ENCODE assay signal across 16 cellular contexts in the genomic region with DNA sequence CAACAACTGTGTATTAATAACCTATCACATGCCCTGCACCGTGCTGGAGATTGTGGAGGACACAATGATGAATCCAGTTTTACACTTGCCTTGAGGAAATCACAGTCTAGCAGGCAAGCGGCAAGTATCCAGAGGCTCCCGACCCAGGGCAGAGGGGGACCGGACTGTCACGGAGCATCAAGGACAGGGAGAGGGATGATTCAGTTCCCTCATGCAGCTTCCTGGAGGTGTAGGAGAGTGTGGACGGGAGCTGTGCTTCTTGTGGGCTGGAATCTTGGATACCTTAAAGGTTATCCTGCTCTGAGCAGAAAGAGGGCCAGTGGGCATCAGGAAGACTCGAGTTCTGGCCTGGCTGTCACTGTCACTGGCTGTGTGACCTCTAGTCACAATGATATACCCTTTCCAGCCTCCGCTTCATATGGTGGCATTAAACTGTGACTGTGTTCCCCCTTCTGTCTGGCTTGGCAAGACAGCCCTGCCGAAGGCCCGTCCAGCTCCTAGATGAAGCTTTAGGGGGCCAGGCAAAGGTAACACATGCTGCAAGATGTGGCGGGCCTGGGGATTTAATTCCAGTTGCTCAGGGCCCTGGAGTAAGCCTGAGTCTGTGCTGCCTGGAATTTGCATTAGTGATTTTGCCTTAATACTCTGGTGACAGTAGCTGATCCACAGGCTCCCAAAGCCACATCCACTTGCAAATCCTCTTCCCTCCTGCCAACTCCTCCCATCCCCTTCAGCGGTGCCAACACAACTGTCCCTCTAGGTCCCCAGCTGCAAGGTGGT.
A peak's percentile ranks its signal among the peaks of the same experiment; 100 is the strongest.
DNase-seq lines count a peak whose midpoint lies in the region; ATAC-seq and TF ChIP-seq lines count a peak whose summit lies in the region.
"Had no signal": no experiment of that assay in that cellular context is flagged by ENCODE, and none has a peak within 500 bp of the region (broad histone marks: within the 10 kb centered on the region; RNA-seq: fewer than 3 reads in every experiment).

No MANE protein-coding gene starts in this region.

- H4K8ac ChIP-seq in H9 (replicated peaks; ENCODE audit: insufficient read length, low read depth, low read length): no peak overlapping the region
- H4K8ac ChIP-seq in mesenchymal stem cell (ENCODE audit: low read length): no peak overlapping the region

- H2AFZ ChIP-seq in H9 (ENCODE audit: low read length) (no peak overlapping the region), mesenchymal stem cell (ENCODE audit: low read depth, low read length) (no peak overlapping the region)

- no peaks in the 10 kb centered on the region for H3K27me3 ChIP-seq in H9 (ENCODE audit: insufficient read depth, low read length)
- H3K27me3 ChIP-seq in mesenchymal stem cell (ENCODE audit: control insufficient read depth in 1 of 2, insufficient read depth in 1 of 2, low read length in 2 of 2): peaks cover 27 to 61% of the 10 kb centered on the region in 2 experiments
- H3K27me3 ChIP-seq in psoas muscle (ENCODE audit: insufficient read depth in 3 of 3, low read length in 2 of 3): peaks cover 0 to 5% (median 3%) of the 10 kb centered on the region in 3 donors
- H3K27me3 ChIP-seq: BLaER1 had no signal

- no peaks in the 10 kb centered on the region for H3K36me3 ChIP-seq in mesenchymal stem cell (ENCODE audit: control insufficient read depth in 1 of 2, insufficient read depth in 2 of 2, low read depth in 1 of 2, low read length in 2 of 2)
- H3K36me3 ChIP-seq in psoas muscle (ENCODE audit: insufficient read depth in 1 of 2, low read depth in 1 of 2): no peaks in the 10 kb centered on the region
- H3K36me3 ChIP-seq: BLaER1 had no signal

- WGBS in H9 (ENCODE audit: extremely low coverage, insufficient read length, low lambda C conversion rate): no CpG with 5 or more reads among the region's 12 CpGs
- WGBS in mesenchymal stem cell: 83% methylated on average over 12 of the region's 12 CpGs
- WGBS in psoas muscle, 3 donors: 85 to 88% (median 85%) methylated on average over 12 of the region's 12 CpGs

- H2BK20ac ChIP-seq in H9 (ENCODE audit: low read depth, low read length, poor library complexity, severe bottlenecking): no peak overlapping the region

- peak overlapping the region in 2 of 3 experiments; percentile 32 to 65; a peak in 1 of 7 replicates for H3K27ac Mint-ChIP-seq in H9
- H3K27ac Mint-ChIP-seq: CD4-positive, alpha-beta memory T cell had no signal

- H4K20me1 ChIP-seq in H9 (ENCODE audit: control insufficient read depth, insufficient read depth, insufficient read length): no peaks in the 10 kb centered on the region
- H4K20me1 ChIP-seq: BLaER1 had no signal

- DNase-seq in H9 (no peak), SK-MEL-5 (ENCODE audit: low read depth, low spot score) (peak; percentile 26), left ventricle myocardium superior (no peak), posterior vena cava (ENCODE audit: low spot score) (peak; percentile 50), NCI-H2107 treated with DMSO at 0.1 percent for 48 hours (lab: John Stamatoyannopoulos, UW; ENCODE audit: unreplicated experiment) (no peak), SW 1271 (lab: John Stamatoyannopoulos, UW) (no peak), mesenchymal stem cell (no peak), psoas muscle (no peak)
- DNase-seq: CD4-positive, alpha-beta memory T cell; DMS79; MM.1S; NCI-H1105; NCI-H2081 treated with DMSO at 0.1 percent for 48 hours; PC-3; RPMI8226 had no signal

- no peaks in the 10 kb centered on the region for H3K36me3 Mint-ChIP-seq in H9 (ENCODE audit: insufficient read depth in 1 of 3, low read depth in 3 of 3)
- H3K36me3 Mint-ChIP-seq: CD4-positive, alpha-beta memory T cell had no signal

- no peak overlapping the region for H3K4me3 ChIP-seq in mesenchymal stem cell (ENCODE audit: insufficient read depth in 1 of 2, low read depth in 1 of 2, low read length in 2 of 2)
- H3K4me3 ChIP-seq in psoas muscle: no peak overlapping the region
- H3K4me3 ChIP-seq: BLaER1 had no signal

- no peak for TF ChIP-seq CTCF in H9 (conservative IDR thresholded peaks at IDR 0.05)
- no peak for TF ChIP-seq CTCF in psoas muscle (IDR thresholded peaks at IDR 0.05)

- H3K4me2 ChIP-seq in H9 (ENCODE audit: insufficient read depth, insufficient read length, low read length) (no peak overlapping the region), mesenchymal stem cell (ENCODE audit: low read length, poor library complexity, severe bottlenecking) (no peak overlapping the region)
- H3K4me2 ChIP-seq: BLaER1 had no signal

- H3K4me1 ChIP-seq in H9 (ENCODE audit: insufficient read depth, low read length): no peaks in the 10 kb centered on the region
- peaks cover 6% of the 10 kb centered on the region for H3K4me1 ChIP-seq in mesenchymal stem cell (ENCODE audit: control insufficient read depth, insufficient read depth, low read depth, low read length)
- no peaks in the 10 kb centered on the region for H3K4me1 ChIP-seq in psoas muscle
- H3K4me1 ChIP-seq: BLaER1 had no signal

- in situ Hi-C loops in SK-MEL-5 (cut with HindIII; ENCODE audit: low pct_unique_long_range_greater_than_20kb, low sequenced_read_pairs): no loop called here

- H3K23ac ChIP-seq in H9 (ENCODE audit: insufficient read length, low read depth, low read length) (no peak overlapping the region), mesenchymal stem cell (ENCODE audit: low read length in 2 of 2) (no peak overlapping the region)

- peaks cover 14 to 26% of the 10 kb centered on the region in 2 experiments for H3K4me1 Mint-ChIP-seq in H9
- H3K4me1 Mint-ChIP-seq: CD4-positive, alpha-beta memory T cell had no signal

- peak; percentile 43 for ATAC-seq in left ventricle myocardium superior
- no peak for ATAC-seq in psoas muscle
- ATAC-seq: PC-3 had no signal

- H3K18ac ChIP-seq in H9 (ENCODE audit: insufficient read length, low read depth, low read length) (no peak overlapping the region), mesenchymal stem cell (ENCODE audit: low read depth in 1 of 2, low read length in 2 of 2) (no peak overlapping the region)

- no peak overlapping the region for H4K91ac ChIP-seq in H9 (ENCODE audit: insufficient read length, low read depth, low read length)
- H4K91ac ChIP-seq in mesenchymal stem cell (ENCODE audit: low read length): no peak overlapping the region

- no peak overlapping the region for H2BK12ac ChIP-seq in H9 (ENCODE audit: insufficient read length, low read depth, low read length)
- H2BK12ac ChIP-seq in mesenchymal stem cell (ENCODE audit: low read length in 2 of 2): no peak overlapping the region

- H3K79me2 ChIP-seq in H9 (ENCODE audit: insufficient read depth, low read length): no peaks in the 10 kb centered on the region

- H2BK15ac ChIP-seq in H9 (ENCODE audit: low read depth, low read length) (no peak overlapping the region), mesenchymal stem cell (ENCODE audit: low read depth, poor library complexity, severe bottlenecking) (no peak overlapping the region)

- H3K56ac ChIP-seq in H9 (ENCODE audit: insufficient read length, low read depth, low read length): no peak overlapping the region

- H3K27ac ChIP-seq in H9 (ENCODE audit: insufficient read length, low read depth, low read length): no peak overlapping the region
- H3K27ac ChIP-seq in mesenchymal stem cell (ENCODE audit: low read length, poor library complexity, severe bottlenecking): no peak overlapping the region
- no peak overlapping the region for H3K27ac ChIP-seq in psoas muscle
- H3K27ac ChIP-seq: BLaER1 had no signal

- H3K9me3 Mint-ChIP-seq in H9: no peaks in the 10 kb centered on the region
- H3K9me3 Mint-ChIP-seq: CD4-positive, alpha-beta memory T cell had no signal

- H2BK120ac ChIP-seq in H9 (ENCODE audit: low read depth, low read length, poor library complexity, severe bottlenecking): no peak overlapping the region
- H2BK120ac ChIP-seq in mesenchymal stem cell (ENCODE audit: low read depth, low read length): no peak overlapping the region

- H3K79me1 ChIP-seq in H9 (ENCODE audit: insufficient read depth, low read depth, low read length, poor library complexity, severe bottlenecking) (no peaks in the 10 kb centered on the region), mesenchymal stem cell (replicated peaks; ENCODE audit: low read length, poor library complexity, severe bottlenecking) (no peaks in the 10 kb centered on the region)

- H3T11ph ChIP-seq in H9 (ENCODE audit: low read length): no peak overlapping the region

- H3K4ac ChIP-seq in H9 (ENCODE audit: low read depth, low read length): no peak overlapping the region
- no peak overlapping the region for H3K4ac ChIP-seq in mesenchymal stem cell (ENCODE audit: low read depth in 1 of 2, low read length in 2 of 2)

- H3K23me2 ChIP-seq in H9 (ENCODE audit: insufficient read length, low read depth, low read length, poor library complexity, severe bottlenecking): no peaks in the 10 kb centered on the region

- H2AK5ac ChIP-seq in H9 (ENCODE audit: insufficient read length, low read length): no peak overlapping the region
- no peak overlapping the region for H2AK5ac ChIP-seq in mesenchymal stem cell (ENCODE audit: low read length, severe bottlenecking)

- H3K4me3 Mint-ChIP-seq in H9: no peak overlapping the region
- H3K4me3 Mint-ChIP-seq: CD4-positive, alpha-beta memory T cell had no signal

- no peak overlapping the region for H4K5ac ChIP-seq in H9 (ENCODE audit: insufficient read length, low read depth, low read length)

- H3K9me3 ChIP-seq in H9 (ENCODE audit: control insufficient read depth, low read depth, low read length) (no peaks in the 10 kb centered on the region), mesenchymal stem cell (ENCODE audit: control insufficient read depth, low read length) (no peaks in the 10 kb centered on the region), psoas muscle (no peaks in the 10 kb centered on the region)
- H3K9me3 ChIP-seq: BLaER1 had no signal

- peaks cover 13% of the 10 kb centered on the region; the same call in 1 of the 2 replicates for H3K27me3 Mint-ChIP-seq in H9 (ENCODE audit: low read depth)

- H3K9ac ChIP-seq in H9 (ENCODE audit: extremely low read depth, insufficient read length, low read length) (no peak overlapping the region), mesenchymal stem cell (ENCODE audit: low read length) (no peak overlapping the region)
- H3K9ac ChIP-seq: BLaER1 had no signal

- intact Hi-C loops in left ventricle myocardium superior (cut with micrococcal nuclease): no loop called here
- intact Hi-C loops in posterior vena cava (cut with DNase I): no loop called here
- intact Hi-C loops in psoas muscle (cut with DNase I): no loop called here

- H2BK5ac ChIP-seq in H9 (ENCODE audit: insufficient read length, low read length) (no peak overlapping the region), mesenchymal stem cell (ENCODE audit: low read depth, low read length, poor library complexity, severe bottlenecking) (no peak overlapping the region)

- H3K14ac ChIP-seq in H9 (ENCODE audit: insufficient read depth, low read length): no peak overlapping the region
- H3K14ac ChIP-seq in mesenchymal stem cell (ENCODE audit: low read length in 2 of 2): no peak overlapping the region

Comparison
In these comparisons a context has a peak if more than half of its experiments do, and no peak if none do; other contexts are left out.
1. DNase-seq: peak in SK-MEL-5 (single experiment) and posterior vena cava (single experiment); none in H9 (single experiment), left ventricle myocardium superior (single experiment), NCI-H2107 treated with DMSO at 0.1 percent for 48 hours (single experiment), SW 1271 (0 of 2), mesenchymal stem cell (single experiment) and psoas muscle (0 of 2).